In the genomic region with DNA sequence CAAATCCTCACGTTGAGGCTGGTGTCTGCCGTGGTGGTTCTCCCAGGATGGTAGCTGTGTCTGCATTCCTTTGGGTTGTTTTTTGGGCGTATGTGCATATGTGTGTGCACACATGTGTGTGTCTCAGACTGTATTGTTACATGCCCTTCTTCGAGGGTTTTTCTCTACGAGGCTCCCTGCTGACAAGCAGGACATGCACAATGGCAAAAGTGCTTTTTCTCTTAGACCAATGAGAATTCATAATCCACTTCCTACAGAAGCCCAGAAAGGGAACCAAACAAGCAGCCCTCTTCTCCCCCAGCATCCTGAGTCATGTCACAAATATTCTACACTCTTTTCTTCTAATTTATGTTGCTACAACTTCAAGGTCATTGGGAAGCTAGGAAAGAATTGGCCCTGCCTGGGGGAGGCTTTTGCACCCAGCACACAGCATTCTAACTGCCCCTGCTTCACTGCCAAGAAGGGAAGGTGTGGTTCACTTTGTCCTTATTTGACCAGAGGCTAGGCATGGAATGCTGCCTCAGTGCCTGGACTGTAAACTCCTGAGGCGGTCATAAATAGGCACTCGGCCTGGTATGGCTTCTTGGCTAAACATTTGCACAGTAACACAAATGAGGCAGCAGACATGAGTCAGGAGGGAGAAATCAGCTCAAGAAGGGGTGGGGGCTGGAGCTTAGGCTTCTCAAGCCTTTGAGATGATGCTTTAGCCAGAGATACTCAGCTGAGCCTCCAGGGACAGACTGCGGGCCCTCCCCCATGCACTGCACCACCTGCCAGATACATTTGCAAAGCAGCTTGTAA, we compare ENCODE assay signal across 8 cellular contexts.
DNase-seq lines count a peak whose midpoint lies in the region; ATAC-seq and TF ChIP-seq lines count a peak whose summit lies in the region.

No MANE protein-coding gene starts in this region.

- H3F3A ChIP-seq in PC-3 (ENCODE audit: low read length, unreplicated experiment), result peaks cover 4% of the 10 kb centered on the region

- H3K4me1 ChIP-seq in PC-3 (ENCODE audit: insufficient read depth, low read length) (peaks cover 82% of the 10 kb centered on the region), fibroblast of lung (ENCODE audit: control insufficient read depth, extremely low read depth, insufficient read depth, low read length) (peaks cover 59% of the 10 kb centered on the region)

- POLR2A ChIA-PET in PC-3 (lab: Charles Lee; ENCODE audit: unreplicated experiment), result interaction anchor here (0.9 to 1.0 kb wide), 2 partner anchors 38 to 61 kb away, joined by 3 to 6 read pairs; no protein-coding TSS in a partner anchor
- POLR2A ChIA-PET in naive thymus-derived CD8-positive, alpha-beta T cell (lab: Charles Lee), result no interaction called here

- H2AFZ ChIP-seq in PC-3 (ENCODE audit: low read length), result no peak overlapping the region
- H2AFZ ChIP-seq in fibroblast of lung (ENCODE audit: low read length), result no peak overlapping the region

- no peaks in the 10 kb centered on the region for H4K20me1 ChIP-seq in PC-3 (ENCODE audit: low read length)
- H4K20me1 ChIP-seq in fibroblast of lung (ENCODE audit: control insufficient read depth, extremely low read depth, insufficient read depth, low read length), result no peaks in the 10 kb centered on the region

- ATAC-seq in PC-3 (peak; percentile 76), GM18907 (IDR thresholded peaks at IDR 0.05; ENCODE audit: unreplicated experiment) (no peak)
- no peak for ATAC-seq in naive thymus-derived CD8-positive, alpha-beta T cell

- H3K4me2 ChIP-seq in PC-3 (ENCODE audit: low read length) (peak overlapping the region; percentile 39), fibroblast of lung (ENCODE audit: extremely low read depth, insufficient read depth, low read length) (peak overlapping the region; percentile 44)

- H3K9me3 Mint-ChIP-seq in progenitor cell of endocrine pancreas (ENCODE audit: low read depth), result no peaks in the 10 kb centered on the region
- no peaks in the 10 kb centered on the region for H3K9me3 Mint-ChIP-seq in naive thymus-derived CD8-positive, alpha-beta T cell

- intact Hi-C loops in PC-3 (cut with micrococcal nuclease), result loop anchor here (1.0 to 5.0 kb wide), 5 partner anchors 38 to 276 kb away; no protein-coding TSS in a partner anchor

- no peak for TF ChIP-seq CTCF in PC-3 (conservative IDR thresholded peaks at IDR 0.05; ENCODE audit: low read depth, low read length)
- TF ChIP-seq CTCF in fibroblast of lung (conservative IDR thresholded peaks at IDR 0.05 in 1 of 2, IDR thresholded peaks at IDR 0.05 in 1 of 2; ENCODE audit: low read depth in 1 of 2, low read length in 2 of 2), result peak in 1 of 2 donors; percentile 20
- TF ChIP-seq CTCF in progenitor cell of endocrine pancreas (IDR thresholded peaks at IDR 0.05; ENCODE audit: unreplicated experiment), result no peak
- TF ChIP-seq CTCF in GM20000 (IDR thresholded peaks at IDR 0.05; ENCODE audit: extremely low read depth, missing control alignments), result no peak

- H3K9me3 ChIP-seq in PC-3 (ENCODE audit: low read length), result no peaks in the 10 kb centered on the region
- no peaks in the 10 kb centered on the region for H3K9me3 ChIP-seq in fibroblast of lung (ENCODE audit: control insufficient read depth, insufficient read depth, low read depth, low read length)

- H3K36me3 ChIP-seq in PC-3 (ENCODE audit: low read depth, low read length) (no peaks in the 10 kb centered on the region), fibroblast of lung (ENCODE audit: control insufficient read depth, insufficient read depth, low read length) (no peaks in the 10 kb centered on the region)

- no TSS peak for BruUV-seq in PC-3 (replicated peaks; lab: Mats Ljungman, UMichigan)

- H3K79me2 ChIP-seq in PC-3 (ENCODE audit: low read length) (no peaks in the 10 kb centered on the region), fibroblast of lung (ENCODE audit: control insufficient read depth, insufficient read depth, low read length) (no peaks in the 10 kb centered on the region)

- no peaks in the 10 kb centered on the region for H3K27me3 ChIP-seq in PC-3 (ENCODE audit: low read length)
- no peaks in the 10 kb centered on the region for H3K27me3 ChIP-seq in fibroblast of lung (ENCODE audit: control insufficient read depth, insufficient read depth, low read length)

- peaks cover 15% of the 10 kb centered on the region for H3K4me1 Mint-ChIP-seq in progenitor cell of endocrine pancreas (ENCODE audit: low read depth)
- H3K4me1 Mint-ChIP-seq in naive thymus-derived CD8-positive, alpha-beta T cell, result peaks cover 0 to 9% (median 1%) of the 10 kb centered on the region in 4 donors

- CTCF ChIA-PET in PC-3 (lab: Charles Lee), result no interaction called here

- H3K4me3 Mint-ChIP-seq in progenitor cell of endocrine pancreas (ENCODE audit: low read depth), result no peak overlapping the region
- no peak overlapping the region for H3K4me3 Mint-ChIP-seq in naive thymus-derived CD8-positive, alpha-beta T cell

- H3K4me3 ChIP-seq in PC-3 (ENCODE audit: low read length) (no peak overlapping the region), fibroblast of lung (replicated peaks in 1 of 4; ENCODE audit: control extremely low read depth in 1 of 4, insufficient read depth in 1 of 4, low read depth in 3 of 4, low read length in 4 of 4) (no peak overlapping the region)

- H3K27ac Mint-ChIP-seq in progenitor cell of endocrine pancreas, result peak overlapping the region; percentile 38
- peak overlapping the region in 1 of 10 donors; percentile 40 for H3K27ac Mint-ChIP-seq in naive thymus-derived CD8-positive, alpha-beta T cell

- H3K27me3 Mint-ChIP-seq in progenitor cell of endocrine pancreas, result peaks cover 68% of the 10 kb centered on the region
- no peaks in the 10 kb centered on the region for H3K27me3 Mint-ChIP-seq in naive thymus-derived CD8-positive, alpha-beta T cell

- H3K9ac ChIP-seq in PC-3 (ENCODE audit: low read length) (no peak overlapping the region), fibroblast of lung (ENCODE audit: insufficient read depth, low read length) (no peak overlapping the region)

- peak; percentile 17 to 47 for DNase-seq in SHP77 (lab: John Stamatoyannopoulos, UW)
- no peak for DNase-seq in SHP77 treated with DMSO at 0.1 percent for 48 hours (lab: John Stamatoyannopoulos, UW)
- DNase-seq in PC-3, result peak; percentile 96
- DNase-seq in fibroblast of lung (ENCODE audit: low read depth in 2 of 2), result peak; percentile 100
- DNase-seq in progenitor cell of endocrine pancreas (ENCODE audit: low spot score, unreplicated experiment), result no peak
- no peak for DNase-seq in naive thymus-derived CD8-positive, alpha-beta T cell
- no peak for DNase-seq in GM20000 (ENCODE audit: low spot score)

- no peaks in the 10 kb centered on the region for H3K36me3 Mint-ChIP-seq in progenitor cell of endocrine pancreas (ENCODE audit: insufficient read depth)
- no peaks in the 10 kb centered on the region for H3K36me3 Mint-ChIP-seq in naive thymus-derived CD8-positive, alpha-beta T cell

- H3K9me2 ChIP-seq in PC-3 (replicated peaks; ENCODE audit: low read length), result no peaks in the 10 kb centered on the region

- H3K27ac ChIP-seq in PC-3 (ENCODE audit: low read length), result peak overlapping the region; percentile 55
- peak overlapping the region; percentile 91 for H3K27ac ChIP-seq in fibroblast of lung (ENCODE audit: insufficient read depth, low read length)

Comparison
In these comparisons a context has a peak if more than half of its experiments do, and no peak if none do; other contexts are left out.
1. DNase-seq: peak in SHP77 (2 of 2), PC-3 (single experiment) and fibroblast of lung (2 of 2); none in SHP77 treated with DMSO at 0.1 percent for 48 hours (single experiment), progenitor cell of endocrine pancreas (single experiment), naive thymus-derived CD8-positive, alpha-beta T cell (0 of 10) and GM20000 (single experiment).